ENCODE assay signal across 10 cellular contexts in genomic region chr12:120761581-120761980, GRCh38. TPM values are rescaled to one million over a fixed set of nuclear protein-coding genes. Genes with fewer than 3 reads are reported as not detected.
DNase-seq lines count a peak whose midpoint lies in the region; ATAC-seq, FAIRE-seq and TF ChIP-seq lines count a peak whose summit lies in the region.
"Had no signal": no experiment of that assay in that cellular context is flagged by ENCODE, and none has a peak within 500 bp of the region (broad histone marks: within the 10 kb centered on the region; RNA-seq: fewer than 3 reads in every experiment).

No MANE protein-coding gene starts in this region.

- H3K4me3 Mint-ChIP-seq in IgD-negative memory B cell (no peak overlapping the region), astrocyte (ENCODE audit: unreplicated experiment) (no peak overlapping the region)
- H3K4me3 Mint-ChIP-seq in activated naive CD8-positive, alpha-beta T cell treated with anti-CD3 and anti-CD28 coated beads for 36 hours: no peak overlapping the region

- no peaks in the 10 kb centered on the region for H3K79me2 ChIP-seq in astrocyte (ENCODE audit: insufficient read depth, low read length)

- H4K20me1 ChIP-seq in astrocyte (ENCODE audit: insufficient read depth, low read length): no peaks in the 10 kb centered on the region

- H3K4me1 Mint-ChIP-seq in IgD-negative memory B cell (no peaks in the 10 kb centered on the region), astrocyte (ENCODE audit: low read depth, unreplicated experiment) (peaks cover 15% of the 10 kb centered on the region)
- H3K4me1 Mint-ChIP-seq in activated naive CD8-positive, alpha-beta T cell treated with anti-CD3 and anti-CD28 coated beads for 36 hours: no peaks in the 10 kb centered on the region

- H3K9ac ChIP-seq in astrocyte (ENCODE audit: low read length): peak overlapping the region; percentile 20

- H3K27ac Mint-ChIP-seq in IgD-negative memory B cell (peak overlapping the region in 2 of 3 donors; percentile 3 to 9), astrocyte (ENCODE audit: unreplicated experiment) (peak overlapping the region; percentile 14)
- no peak overlapping the region for H3K27ac Mint-ChIP-seq in activated naive CD8-positive, alpha-beta T cell treated with anti-CD3 and anti-CD28 coated beads for 36 hours
- H3K27ac Mint-ChIP-seq: activated naive CD4-positive, alpha-beta T cell treated with anti-CD3 and anti-CD28 coated beads, Interleukin-2, amount 50 U/mL, for 24 hours had no signal

- H3K4me1 ChIP-seq in astrocyte (ENCODE audit: insufficient read depth, low read length): peaks cover 5% of the 10 kb centered on the region

- no peak for TF ChIP-seq CTCF in astrocyte (IDR thresholded peaks at IDR 0.05; ENCODE audit: insufficient read depth, low read depth, low read length)

- peak overlapping the region; percentile 32 for H3K4me2 ChIP-seq in astrocyte (ENCODE audit: low read length)

- H3K9me3 Mint-ChIP-seq in IgD-negative memory B cell: no peaks in the 10 kb centered on the region
- H3K9me3 Mint-ChIP-seq in astrocyte (ENCODE audit: unreplicated experiment): no peaks in the 10 kb centered on the region
- H3K9me3 Mint-ChIP-seq in activated naive CD8-positive, alpha-beta T cell treated with anti-CD3 and anti-CD28 coated beads for 36 hours: no peaks in the 10 kb centered on the region
- H3K9me3 Mint-ChIP-seq: activated naive CD4-positive, alpha-beta T cell treated with anti-CD3 and anti-CD28 coated beads, Interleukin-2, amount 50 U/mL, for 24 hours had no signal

- peak; percentile 38 for DNase-seq in astrocyte (ENCODE audit: low read depth)
- DNase-seq in left ventricle myocardium superior: no peak
- DNase-seq in sciatic nerve (ENCODE audit: low spot score): no peak
- no peak for DNase-seq in NOMO-1 treated with dmso at 0.1 percent for 144 hours (lab: John Stamatoyannopoulos, UW; ENCODE audit: unreplicated experiment)
- DNase-seq in NOMO-1 (lab: John Stamatoyannopoulos, UW; ENCODE audit: unreplicated experiment in 2 of 2): no peak
- DNase-seq in activated naive CD8-positive, alpha-beta T cell treated with anti-CD3 and anti-CD28 coated beads for 36 hours: no peak

- H3K4me3 ChIP-seq in astrocyte (ENCODE audit: insufficient read depth, low read depth, low read length): no peak overlapping the region

- H3K27me3 Mint-ChIP-seq in IgD-negative memory B cell (no peaks in the 10 kb centered on the region), astrocyte (ENCODE audit: low read depth, unreplicated experiment) (no peaks in the 10 kb centered on the region)
- H3K27me3 Mint-ChIP-seq in activated naive CD8-positive, alpha-beta T cell treated with anti-CD3 and anti-CD28 coated beads for 36 hours: no peaks in the 10 kb centered on the region
- H3K27me3 Mint-ChIP-seq: activated naive CD4-positive, alpha-beta T cell treated with anti-CD3 and anti-CD28 coated beads, Interleukin-2, amount 50 U/mL, for 24 hours had no signal

- H3K27me3 ChIP-seq in astrocyte (ENCODE audit: insufficient read depth, low read length): no peaks in the 10 kb centered on the region

- no peaks in the 10 kb centered on the region for H3K9me3 ChIP-seq in astrocyte (ENCODE audit: insufficient read depth, low read depth, low read length)

- H3K36me3 Mint-ChIP-seq in IgD-negative memory B cell (no peaks in the 10 kb centered on the region), astrocyte (ENCODE audit: low read depth, unreplicated experiment) (peaks cover 31% of the 10 kb centered on the region)
- peaks cover 6% of the 10 kb centered on the region for H3K36me3 Mint-ChIP-seq in activated naive CD8-positive, alpha-beta T cell treated with anti-CD3 and anti-CD28 coated beads for 36 hours

- ATAC-seq in left ventricle myocardium superior (peak; percentile 85), sciatic nerve (peak; percentile 74), GM21381 (IDR thresholded peaks at IDR 0.05; ENCODE audit: unreplicated experiment) (no peak)

- intact Hi-C loops in left ventricle myocardium superior (cut with micrococcal nuclease) (no loop called here), sciatic nerve (cut with DNase I) (no loop called here)

- FAIRE-seq in astrocyte (lab: Jason Lieb, UNC): no peak
- FAIRE-seq: G401.6 had no signal

- H3K27ac ChIP-seq in astrocyte (ENCODE audit: low read depth, low read length): no peak overlapping the region

- H3K36me3 ChIP-seq in astrocyte (ENCODE audit: insufficient read depth, low read length): peaks cover 10% of the 10 kb centered on the region

- H2AFZ ChIP-seq in astrocyte (ENCODE audit: low read depth, low read length): no peak overlapping the region

RNA-seq across cellular contexts. Expression of gene ACADS, which starts 36.0 kb away (rescaled TPM):
- polyA plus RNA-seq in IgD-negative memory B cell: 14.1 TPM
- total RNA-seq in astrocyte (2.8 and 2.9 TPM in 2 replicates), left ventricle myocardium superior (108 TPM), sciatic nerve (14.2 TPM)
- total RNA-seq in activated naive CD8-positive, alpha-beta T cell treated with anti-CD3 and anti-CD28 coated beads for 36 hours: 10 to 100 TPM; 11.4 to 13.4 TPM

RNA-seq across cellular contexts. Expression of gene UNC119B, which starts 51.3 kb away (rescaled TPM):
- 4.9 TPM for polyA plus RNA-seq in IgD-negative memory B cell
- total RNA-seq in astrocyte (21.3 and 24.3 TPM in 2 replicates), left ventricle myocardium superior (13.2 TPM), sciatic nerve (22.9 TPM)
- 10 to 100 TPM; 24.1 to 25.5 TPM for total RNA-seq in activated naive CD8-positive, alpha-beta T cell treated with anti-CD3 and anti-CD28 coated beads for 36 hours
